11 cellular contexts compared by ENCODE assay signal in the genomic region with DNA sequence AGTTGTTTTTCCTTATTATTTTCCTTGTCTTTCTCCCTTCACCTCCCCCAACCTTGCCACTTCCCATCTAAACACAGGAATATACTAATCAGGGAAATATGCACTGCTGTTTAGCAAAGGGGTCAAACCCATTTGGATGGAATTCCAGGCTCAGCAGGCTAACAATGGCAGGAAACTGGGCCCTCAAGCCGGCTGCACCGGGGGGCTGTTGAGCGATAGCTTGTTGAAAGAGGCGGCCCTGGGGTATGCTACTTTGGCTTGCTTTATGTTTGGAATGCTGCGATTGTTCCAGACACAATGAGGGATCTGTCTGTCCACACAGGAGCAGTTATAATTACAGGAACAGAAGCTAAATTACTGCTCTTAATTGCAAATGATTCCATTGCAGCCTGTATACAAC.
DNase-seq lines count a peak whose midpoint lies in the region; ATAC-seq and TF ChIP-seq lines count a peak whose summit lies in the region.
"Had no signal": no experiment of that assay in that cellular context is flagged by ENCODE, and none has a peak within 500 bp of the region (broad histone marks: within the 10 kb centered on the region; RNA-seq: fewer than 3 reads in every experiment).

No MANE protein-coding gene starts in this region.

- no peaks in the 10 kb centered on the region for H3K36me3 ChIP-seq in ectodermal cell (ENCODE audit: control insufficient read depth, insufficient read depth, low read length)
- H3K36me3 ChIP-seq: pancreas had no signal

- POLR2A ChIA-PET in AG04450 (lab: Yijun Ruan, JAX), result interaction anchor here (0.7 to 1.1 kb wide), 3 partner anchors 34 to 40 kb away, joined by 4 to 7 read pairs (median 5); no protein-coding TSS in a partner anchor

- no peaks in the 10 kb centered on the region for H3K27me3 ChIP-seq in AG04450 (ENCODE audit: control insufficient read depth, insufficient read depth, low read length)
- peaks cover 3% of the 10 kb centered on the region for H3K27me3 ChIP-seq in ectodermal cell (ENCODE audit: control insufficient read depth, insufficient read depth, low read length, poor library complexity, severe bottlenecking)
- H3K27me3 ChIP-seq: pancreas had no signal

- peak overlapping the region; percentile 75 for H3K27ac ChIP-seq in AG04450 (ENCODE audit: low read depth, low read length)
- peak overlapping the region; percentile 36 for H3K27ac ChIP-seq in ectodermal cell (ENCODE audit: insufficient read depth, low read depth, low read length, poor library complexity, severe bottlenecking)
- H3K27ac ChIP-seq: pancreas had no signal

- ATAC-seq in left lobe of liver, result peak; percentile 37
- ATAC-seq in HG03175 (IDR thresholded peaks at IDR 0.05; ENCODE audit: unreplicated experiment), result no peak
- ATAC-seq: activated T-cell treated with anti-CD3 and anti-CD28 coated beads, Interleukin-2, amount 50 U/mL, for 4 hours; pancreas had no signal

- WGBS in ectodermal cell, 2 experiments, result 1 to 4% methylated on average over 5 of the region's 5 CpGs

- TF ChIP-seq CTCF in AG04450 (IDR thresholded peaks at IDR 0.05; ENCODE audit: low read depth, low read length), result no peak

- CTCF ChIA-PET in AG04450 (lab: Charles Lee), result no interaction called here

- DNase-seq in AG04450 (ENCODE audit: low read depth, low spot score), result peak; percentile 72
- DNase-seq in M059J (ENCODE audit: low read depth), result peak; percentile 94
- no peak for DNase-seq in left lobe of liver (ENCODE audit: low spot score)
- DNase-seq in activated naive CD4-positive, alpha-beta T cell treated with Interleukin-2 at 50 U/mL for 16 hours, result no peak
- DNase-seq in stimulated activated CD4-positive, alpha-beta T cell treated with anti-CD3 and anti-CD28 coated beads, Interleukin-4, amount 100 ng/mL, for 24 hours, result no peak
- DNase-seq in activated gamma-delta T cell (lab: John Stamatoyannopoulos, UW), result no peak
- DNase-seq: activated T-cell treated with anti-CD3 and anti-CD28 coated beads, Interleukin-2, amount 50 U/mL, for 4 hours; CD4-positive, alpha-beta T cell; pancreas had no signal

- H3K9me3 ChIP-seq in AG04450 (ENCODE audit: control insufficient read depth, insufficient read depth, low read length) (peaks cover 4% of the 10 kb centered on the region), ectodermal cell (ENCODE audit: control insufficient read depth, low read length) (no peaks in the 10 kb centered on the region)
- H3K9me3 ChIP-seq: pancreas had no signal

- peaks cover 23% of the 10 kb centered on the region for H3K4me1 ChIP-seq in ectodermal cell (ENCODE audit: control insufficient read depth, insufficient read depth, low read length)
- H3K4me1 ChIP-seq: pancreas had no signal

- no peak overlapping the region for H3K4me3 ChIP-seq in AG04450 (ENCODE audit: low read depth, low read length)
- no peak overlapping the region for H3K4me3 ChIP-seq in ectodermal cell (ENCODE audit: insufficient read depth, low read depth, low read length)
- H3K4me3 ChIP-seq: pancreas had no signal

Comparison
In these comparisons a context has a peak if more than half of its experiments do, and no peak if none do; other contexts are left out.
1. DNase-seq: peak in AG04450 (single experiment) and M059J (single experiment); none in left lobe of liver (single experiment), activated naive CD4-positive, alpha-beta T cell treated with Interleukin-2 at 50 U/mL for 16 hours (single experiment), stimulated activated CD4-positive, alpha-beta T cell treated with anti-CD3 and anti-CD28 coated beads, Interleukin-4, amount 100 ng/mL, for 24 hours (single experiment) and activated gamma-delta T cell (single experiment).